32 cellular contexts compared by ENCODE assay signal in the genomic region with DNA sequence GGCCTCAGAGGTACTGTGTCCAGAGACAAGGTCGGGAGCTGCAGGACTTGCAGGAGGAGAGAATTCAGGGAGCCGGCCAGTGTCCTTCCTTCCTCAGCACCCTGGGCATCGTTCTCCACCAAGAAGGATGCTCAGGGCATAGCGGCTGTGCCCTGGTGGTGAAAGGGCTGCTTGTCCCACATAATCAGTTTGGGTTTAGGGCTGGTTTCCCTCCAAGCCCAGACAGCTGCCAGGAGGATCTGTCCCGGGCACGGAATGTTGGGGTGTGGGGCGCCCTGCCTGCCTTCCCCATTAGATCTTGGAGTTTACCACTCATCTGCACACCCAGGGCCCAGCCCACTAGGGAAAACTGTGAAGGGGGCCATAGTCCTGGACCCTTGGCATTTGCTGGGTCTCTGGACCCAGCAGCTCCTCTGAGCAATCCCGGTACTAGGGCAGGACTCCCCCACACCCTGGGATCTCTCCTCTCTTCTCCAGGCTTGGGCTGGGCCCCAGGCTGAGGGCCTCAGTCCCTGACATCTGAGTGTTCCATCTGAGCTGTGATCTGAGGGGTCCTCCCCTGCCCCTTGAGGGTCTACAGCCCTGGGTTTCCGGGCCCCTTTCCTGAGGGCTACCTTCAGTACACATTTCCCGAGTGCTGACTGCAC. TPM values are rescaled to one million over a fixed set of nuclear protein-coding genes. Genes with fewer than 3 reads are reported as not detected.
DNase-seq lines count a peak whose midpoint lies in the region; ATAC-seq and TF ChIP-seq lines count a peak whose summit lies in the region.
"Had no signal": no experiment of that assay in that cellular context is flagged by ENCODE, and none has a peak within 500 bp of the region (broad histone marks: within the 10 kb centered on the region; RNA-seq: fewer than 3 reads in every experiment).

No MANE protein-coding gene starts in this region.

- no peaks in the 10 kb centered on the region for H3K9me3 Mint-ChIP-seq in activated T-helper 17 cell treated with anti-CD3 and anti-CD28 coated beads, Interleukin-2, amount 50 U/mL, for 72 hours
- H3K9me3 Mint-ChIP-seq: activated naive CD4-positive, alpha-beta T cell treated with anti-CD3 and anti-CD28 coated beads, Interleukin-2, amount 50 U/mL, for 24 hours; activated T-helper 2 cell treated with anti-CD3 and anti-CD28 coated beads, Interferon-gamma antibody, Interleukin-2, Interleukin-4, amounts not matched to agents 10 μg/mL and 5 μg/mL and 100 μg/mL, durations not matched to agents 14 hours and 24 hours and 36 hours had no signal

- H3K4me3 Mint-ChIP-seq in activated T-helper 17 cell treated with anti-CD3 and anti-CD28 coated beads, Interleukin-2, amount 50 U/mL, for 72 hours: no peak overlapping the region
- H3K4me3 Mint-ChIP-seq: activated naive CD4-positive, alpha-beta T cell treated with anti-CD3 and anti-CD28 coated beads, Interleukin-2, amount 50 U/mL, for 24 hours had no signal

- 71% methylated on average over 10 of the region's 10 CpGs for WGBS in prostate gland

- intact Hi-C loops in upper lobe of right lung (cut with DNase I): no loop called here
- intact Hi-C loops in prostate gland (cut with DNase I): no loop called here

- no peaks in the 10 kb centered on the region for H3K27me3 ChIP-seq in iPS-20b (ENCODE audit: insufficient read depth, low read length)
- peaks cover 9% of the 10 kb centered on the region for H3K27me3 ChIP-seq in upper lobe of right lung
- no peaks in the 10 kb centered on the region for H3K27me3 ChIP-seq in prostate gland (replicated peaks; ENCODE audit: insufficient read depth)
- H3K27me3 ChIP-seq: breast epithelium, right lobe of liver had no signal

- TF ChIP-seq CTCF in upper lobe of right lung (IDR thresholded peaks at IDR 0.05): no peak
- no peak for TF ChIP-seq CTCF in GM20000 (IDR thresholded peaks at IDR 0.05; ENCODE audit: extremely low read depth, missing control alignments)
- TF ChIP-seq CTCF in prostate gland (IDR thresholded peaks at IDR 0.05): no peak

- peaks cover 7% of the 10 kb centered on the region; the same call in 1 of the 2 replicates for H3K4me1 ChIP-seq in iPS-20b (ENCODE audit: insufficient read depth, low read length)
- H3K4me1 ChIP-seq in upper lobe of right lung: no peaks in the 10 kb centered on the region
- H3K4me1 ChIP-seq in prostate gland (replicated peaks): no peaks in the 10 kb centered on the region
- H3K4me1 ChIP-seq: breast epithelium, left lung, right lobe of liver had no signal

- no peak for TF ChIP-seq POLR2A in prostate gland (IDR thresholded peaks at IDR 0.05)

- H3K27me3 Mint-ChIP-seq in activated T-helper 17 cell treated with anti-CD3 and anti-CD28 coated beads, Interleukin-2, amount 50 U/mL, for 72 hours: peaks cover 3% of the 10 kb centered on the region
- H3K27me3 Mint-ChIP-seq: activated naive CD4-positive, alpha-beta T cell treated with anti-CD3 and anti-CD28 coated beads, Interleukin-2, amount 50 U/mL, for 24 hours had no signal

- peaks cover 10% of the 10 kb centered on the region for H3K4me1 Mint-ChIP-seq in activated T-helper 17 cell treated with anti-CD3 and anti-CD28 coated beads, Interleukin-2, amount 50 U/mL, for 72 hours
- H3K4me1 Mint-ChIP-seq: activated naive CD4-positive, alpha-beta T cell treated with anti-CD3 and anti-CD28 coated beads, Interleukin-2, amount 50 U/mL, for 24 hours had no signal

- 0 out of 2 replicates have a peak overlapping the region, but pooled peaks have one; percentile 13 for H3K9ac ChIP-seq in iPS-20b (ENCODE audit: low read depth, low read length)

- H3K27ac ChIP-seq in iPS-20b (ENCODE audit: low read length) (no peak overlapping the region), upper lobe of right lung (no peak overlapping the region), prostate gland (no peak overlapping the region)
- H3K27ac ChIP-seq: 22Rv1, breast epithelium, C4-2B, epithelial cell of prostate, left lung, right lobe of liver, WERI-Rb-1 had no signal

- H3K27ac Mint-ChIP-seq in activated T-helper 17 cell treated with anti-CD3 and anti-CD28 coated beads, Interleukin-2, amount 50 U/mL, for 72 hours: peak overlapping the region; percentile 17
- H3K27ac Mint-ChIP-seq: activated T-helper 2 cell treated with anti-CD3 and anti-CD28 coated beads, Interferon-gamma antibody, Interleukin-2, Interleukin-4, amounts not matched to agents 10 μg/mL and 5 μg/mL and 100 μg/mL, durations not matched to agents 14 hours and 24 hours and 36 hours had no signal

- ATAC-seq in activated T-helper 17 cell treated with anti-CD3 and anti-CD28 coated beads, Interleukin-2, amount 50 U/mL, for 72 hours (replicated peaks): no peak
- no peak for ATAC-seq in upper lobe of right lung
- ATAC-seq: left lung had no signal

- H3K9me3 ChIP-seq in iPS-20b (ENCODE audit: insufficient read depth, low read depth, low read length) (no peaks in the 10 kb centered on the region), upper lobe of right lung (no peaks in the 10 kb centered on the region), prostate gland (no peaks in the 10 kb centered on the region)
- H3K9me3 ChIP-seq: breast epithelium, left lung, right lobe of liver, transverse colon had no signal

- H3K4me3 ChIP-seq in iPS-20b (ENCODE audit: low read length): no peak overlapping the region
- H3K4me3 ChIP-seq in upper lobe of right lung: no peak overlapping the region
- H3K4me3 ChIP-seq in prostate gland: no peak overlapping the region
- H3K4me3 ChIP-seq: breast epithelium, left lung, right lobe of liver, transverse colon had no signal

- H3K36me3 Mint-ChIP-seq in activated T-helper 17 cell treated with anti-CD3 and anti-CD28 coated beads, Interleukin-2, amount 50 U/mL, for 72 hours (ENCODE audit: low read depth): no peaks in the 10 kb centered on the region
- H3K36me3 Mint-ChIP-seq: activated naive CD4-positive, alpha-beta T cell treated with anti-CD3 and anti-CD28 coated beads, Interleukin-2, amount 50 U/mL, for 24 hours had no signal

- DNase-seq in DMS 273 (lab: John Stamatoyannopoulos, UW; ENCODE audit: unreplicated experiment) (peak; percentile 45), DMS 273 treated with DMSO at 0.1 percent for 48 hours (lab: John Stamatoyannopoulos, UW) (no peak), upper lobe of right lung (peak; percentile 48), GM20000 (ENCODE audit: low spot score) (no peak), prostate gland (ENCODE audit: low spot score) (no peak), dermis blood vessel endothelial cell (no peak)
- DNase-seq: activated CD4-positive, alpha-beta T cell treated with anti-CD3 and anti-CD28 coated beads for 48 hours; amygdala; effector CD4-positive, alpha-beta T cell; hypothalamus; left lung; NCI-H1092; NCI-H1694 treated with DMSO at 0.1 percent for 48 hours; NCI-H2171; SIG-M5; stimulated activated CD8-positive, alpha-beta memory T cell treated with anti-CD3 and anti-CD28 coated beads, Interleukin-4, amount 100 ng/mL, for 48 hours; SW 1271; T-helper 9 cell; transverse colon; WERI-Rb-1 had no signal

- H3K36me3 ChIP-seq in iPS-20b (ENCODE audit: insufficient read depth, low read depth, low read length) (no peaks in the 10 kb centered on the region), upper lobe of right lung (no peaks in the 10 kb centered on the region), prostate gland (no peaks in the 10 kb centered on the region)
- H3K36me3 ChIP-seq: breast epithelium, left lung, right lobe of liver, transverse colon, WERI-Rb-1 had no signal

RNA-seq across cellular contexts. Expression of gene SPDEF, which starts 18.6 kb away (rescaled TPM):
- under 1 TPM in 1 of 2 donors, not detected in 1; 0.26 TPM for total RNA-seq in activated T-helper 17 cell treated with anti-CD3 and anti-CD28 coated beads, Interleukin-2, amount 50 U/mL, for 72 hours
- total RNA-seq in upper lobe of right lung (1.3 TPM), prostate gland (100 to 1,000 TPM; 165 to 738 TPM), dermis blood vessel endothelial cell (under 0.01 TPM in 1 of 2 replicates, not detected in the other)
- total RNA-seq: Daoy, myocyte, NCI-H460, right lobe of liver had no signal

Comparison
In these comparisons a context has a peak if more than half of its experiments do, and no peak if none do; other contexts are left out.
1. DNase-seq: peak in DMS 273 (single experiment) and upper lobe of right lung (single experiment); none in DMS 273 treated with DMSO at 0.1 percent for 48 hours (single experiment), GM20000 (single experiment), prostate gland (single experiment) and dermis blood vessel endothelial cell (single experiment).
2. RNA of gene SPDEF, which starts 18.6 kb away (total RNA-seq): 165 to 738 TPM in prostate gland; 1.3 TPM in upper lobe of right lung (single experiment), 0.26 TPM in activated T-helper 17 cell treated with anti-CD3 and anti-CD28 coated beads, Interleukin-2, amount 50 U/mL, for 72 hours and under 0.01 TPM in dermis blood vessel endothelial cell; every median in the first group is over 10 times any median in the second.